ENCODE assay signal across 1 cellular context in the genomic region with DNA sequence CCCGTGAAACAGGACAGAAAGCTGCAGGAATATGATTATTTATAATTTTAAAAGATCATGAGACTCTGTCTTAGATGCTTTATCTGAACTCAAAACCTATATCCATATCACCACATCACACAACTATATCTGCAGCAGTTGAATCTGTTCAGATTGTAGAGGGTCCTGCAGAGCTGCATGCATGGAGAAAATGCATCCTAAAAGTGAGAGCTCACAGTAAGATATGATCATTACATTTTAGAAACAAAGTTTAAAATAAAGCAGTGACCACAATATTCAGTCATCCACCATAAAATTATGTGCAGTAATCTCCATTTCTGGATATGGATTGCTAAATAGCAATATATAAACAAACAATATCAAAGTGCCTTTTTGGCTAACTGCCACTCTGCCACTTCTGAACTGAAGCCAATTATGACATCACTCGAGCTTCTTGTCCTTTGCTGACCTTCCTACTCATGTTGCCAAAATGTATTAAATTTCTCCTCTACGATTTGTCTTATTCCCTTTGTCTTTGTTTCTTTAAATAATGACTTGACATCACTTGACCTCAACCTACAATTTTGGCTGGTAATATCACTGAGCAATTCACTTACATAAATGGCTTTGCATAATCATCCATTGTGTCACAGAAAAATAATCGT.
TF ChIP-seq lines count a peak whose summit lies in the region.

No MANE protein-coding gene starts in this region.

TF ChIP-seq in HEK293, 187 proteins besides CTCF, POLR2A, EP300 and RAD21 (continued from another document and continues in another):
- TF ChIP-seq ZNF24 (tag by site-specific recombination; IDR thresholded peaks at IDR 0.05) (0 out of 2 replicates have a peak, but pooled peaks have one; percentile 26), KLF10 (tag by site-specific recombination; IDR thresholded peaks at IDR 0.05) (peak; percentile 76), HOXC10 (CRISPR knock-in tag; IDR thresholded peaks at IDR 0.05) (no peak), ZNF76 (tag by site-specific recombination; IDR thresholded peaks at IDR 0.05; ENCODE audit: borderline replicate concordance, low read depth) (no peak), ZNF549 (tag by site-specific recombination; IDR thresholded peaks at IDR 0.05) (no peak), ZIC2 (tag by site-specific recombination; IDR thresholded peaks at IDR 0.05) (no peak), ZNF366 (tag by site-specific recombination; conservative IDR thresholded peaks at IDR 0.05) (peak; percentile 86), SP3 (tag by site-specific recombination; IDR thresholded peaks at IDR 0.05) (peak; percentile 31; the same call in 1 of the 2 replicates), ZNF19 (tag by site-specific recombination; IDR thresholded peaks at IDR 0.05; ENCODE audit: low read depth) (no peak), SCRT2 (tag by site-specific recombination; IDR thresholded peaks at IDR 0.05) (no peak), ZNF292 (tag by site-specific recombination; IDR thresholded peaks at IDR 0.05; ENCODE audit: borderline replicate concordance, low read depth) (no peak), KLF7 (tag by site-specific recombination; IDR thresholded peaks at IDR 0.05; ENCODE audit: borderline replicate concordance) (no peak), SP7 (tag by site-specific recombination; IDR thresholded peaks at IDR 0.05) (peak; percentile 80), ZNF660 (tag by site-specific recombination; IDR thresholded peaks at IDR 0.05) (peak; percentile 56), ZXDB (tag by site-specific recombination; IDR thresholded peaks at IDR 0.05) (no peak), ZNF221 (tag by site-specific recombination; IDR thresholded peaks at IDR 0.05; ENCODE audit: borderline replicate concordance) (no peak), ZNF114 (tag by site-specific recombination; IDR thresholded peaks at IDR 0.05) (no peak), BCL11B (tag by site-specific recombination; IDR thresholded peaks at IDR 0.05; ENCODE audit: low read depth) (peak; percentile 63; the same call in 1 of the 2 replicates), OSR2 (tag by site-specific recombination; IDR thresholded peaks at IDR 0.05) (peak; percentile 95), ZNF121 (tag by site-specific recombination; IDR thresholded peaks at IDR 0.05) (no peak), ZNF274 (IDR thresholded peaks at IDR 0.05; ENCODE audit: low read length) (no peak), ZNF274 (tag by site-specific recombination; IDR thresholded peaks at IDR 0.05; ENCODE audit: borderline replicate concordance) (no peak), ZNF596 (tag by site-specific recombination; IDR thresholded peaks at IDR 0.05) (no peak), OVOL3 (tag by site-specific recombination; IDR thresholded peaks at IDR 0.05) (no peak), ZNF501 (tag by site-specific recombination; IDR thresholded peaks at IDR 0.05) (peak; percentile 36; the same call in 1 of the 2 replicates), ZNF416 (tag by site-specific recombination; IDR thresholded peaks at IDR 0.05) (no peak)
- TF ChIP-seq, protein P1, sequence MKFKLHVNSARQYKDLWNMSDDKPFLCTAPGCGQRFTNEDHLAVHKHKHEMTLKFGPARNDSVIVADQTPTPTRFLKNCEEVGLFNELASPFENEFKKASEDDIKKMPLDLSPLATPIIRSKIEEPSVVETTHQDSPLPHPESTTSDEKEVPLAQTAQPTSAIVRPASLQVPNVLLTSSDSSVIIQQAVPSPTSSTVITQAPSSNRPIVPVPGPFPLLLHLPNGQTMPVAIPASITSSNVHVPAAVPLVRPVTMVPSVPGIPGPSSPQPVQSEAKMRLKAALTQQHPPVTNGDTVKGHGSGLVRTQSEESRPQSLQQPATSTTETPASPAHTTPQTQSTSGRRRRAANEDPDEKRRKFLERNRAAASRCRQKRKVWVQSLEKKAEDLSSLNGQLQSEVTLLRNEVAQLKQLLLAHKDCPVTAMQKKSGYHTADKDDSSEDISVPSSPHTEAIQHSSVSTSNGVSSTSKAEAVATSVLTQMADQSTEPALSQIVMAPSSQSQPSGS (tag by site-specific recombination; IDR thresholded peaks at IDR 0.05; ENCODE audit: low read depth) = peak; percentile 59
- TF ChIP-seq, protein P2, sequence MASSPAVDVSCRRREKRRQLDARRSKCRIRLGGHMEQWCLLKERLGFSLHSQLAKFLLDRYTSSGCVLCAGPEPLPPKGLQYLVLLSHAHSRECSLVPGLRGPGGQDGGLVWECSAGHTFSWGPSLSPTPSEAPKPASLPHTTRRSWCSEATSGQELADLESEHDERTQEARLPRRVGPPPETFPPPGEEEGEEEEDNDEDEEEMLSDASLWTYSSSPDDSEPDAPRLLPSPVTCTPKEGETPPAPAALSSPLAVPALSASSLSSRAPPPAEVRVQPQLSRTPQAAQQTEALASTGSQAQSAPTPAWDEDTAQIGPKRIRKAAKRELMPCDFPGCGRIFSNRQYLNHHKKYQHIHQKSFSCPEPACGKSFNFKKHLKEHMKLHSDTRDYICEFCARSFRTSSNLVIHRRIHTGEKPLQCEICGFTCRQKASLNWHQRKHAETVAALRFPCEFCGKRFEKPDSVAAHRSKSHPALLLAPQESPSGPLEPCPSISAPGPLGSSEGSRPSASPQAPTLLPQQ (tag by site-specific recombination; IDR thresholded peaks at IDR 0.05) = peak; percentile 66
- TF ChIP-seq, protein P3, sequence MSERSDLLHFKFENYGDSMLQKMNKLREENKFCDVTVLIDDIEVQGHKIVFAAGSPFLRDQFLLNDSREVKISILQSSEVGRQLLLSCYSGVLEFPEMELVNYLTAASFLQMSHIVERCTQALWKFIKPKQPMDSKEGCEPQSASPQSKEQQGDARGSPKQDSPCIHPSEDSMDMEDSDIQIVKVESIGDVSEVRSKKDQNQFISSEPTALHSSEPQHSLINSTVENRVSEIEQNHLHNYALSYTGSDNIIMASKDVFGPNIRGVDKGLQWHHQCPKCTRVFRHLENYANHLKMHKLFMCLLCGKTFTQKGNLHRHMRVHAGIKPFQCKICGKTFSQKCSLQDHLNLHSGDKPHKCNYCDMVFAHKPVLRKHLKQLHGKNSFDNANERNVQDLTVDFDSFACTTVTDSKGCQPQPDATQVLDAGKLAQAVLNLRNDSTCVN (tag by site-specific recombination; optimal IDR thresholded peaks at IDR 0.05) = no peak
- TF ChIP-seq, protein P4, sequence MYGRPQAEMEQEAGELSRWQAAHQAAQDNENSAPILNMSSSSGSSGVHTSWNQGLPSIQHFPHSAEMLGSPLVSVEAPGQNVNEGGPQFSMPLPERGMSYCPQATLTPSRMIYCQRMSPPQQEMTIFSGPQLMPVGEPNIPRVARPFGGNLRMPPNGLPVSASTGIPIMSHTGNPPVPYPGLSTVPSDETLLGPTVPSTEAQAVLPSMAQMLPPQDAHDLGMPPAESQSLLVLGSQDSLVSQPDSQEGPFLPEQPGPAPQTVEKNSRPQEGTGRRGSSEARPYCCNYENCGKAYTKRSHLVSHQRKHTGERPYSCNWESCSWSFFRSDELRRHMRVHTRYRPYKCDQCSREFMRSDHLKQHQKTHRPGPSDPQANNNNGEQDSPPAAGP (tag by site-specific recombination; IDR thresholded peaks at IDR 0.05) = no peak
- TF ChIP-seq, protein P5, sequence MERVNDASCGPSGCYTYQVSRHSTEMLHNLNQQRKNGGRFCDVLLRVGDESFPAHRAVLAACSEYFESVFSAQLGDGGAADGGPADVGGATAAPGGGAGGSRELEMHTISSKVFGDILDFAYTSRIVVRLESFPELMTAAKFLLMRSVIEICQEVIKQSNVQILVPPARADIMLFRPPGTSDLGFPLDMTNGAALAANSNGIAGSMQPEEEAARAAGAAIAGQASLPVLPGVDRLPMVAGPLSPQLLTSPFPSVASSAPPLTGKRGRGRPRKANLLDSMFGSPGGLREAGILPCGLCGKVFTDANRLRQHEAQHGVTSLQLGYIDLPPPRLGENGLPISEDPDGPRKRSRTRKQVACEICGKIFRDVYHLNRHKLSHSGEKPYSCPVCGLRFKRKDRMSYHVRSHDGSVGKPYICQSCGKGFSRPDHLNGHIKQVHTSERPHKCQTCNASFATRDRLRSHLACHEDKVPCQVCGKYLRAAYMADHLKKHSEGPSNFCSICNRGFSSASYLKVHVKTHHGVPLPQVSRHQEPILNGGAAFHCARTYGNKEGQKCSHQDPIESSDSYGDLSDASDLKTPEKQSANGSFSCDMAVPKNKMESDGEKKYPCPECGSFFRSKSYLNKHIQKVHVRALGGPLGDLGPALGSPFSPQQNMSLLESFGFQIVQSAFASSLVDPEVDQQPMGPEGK (tag by site-specific recombination; IDR thresholded peaks at IDR 0.05) = 0 out of 2 replicates have a peak, but pooled peaks have one; percentile 23
- TF ChIP-seq, protein P6, sequence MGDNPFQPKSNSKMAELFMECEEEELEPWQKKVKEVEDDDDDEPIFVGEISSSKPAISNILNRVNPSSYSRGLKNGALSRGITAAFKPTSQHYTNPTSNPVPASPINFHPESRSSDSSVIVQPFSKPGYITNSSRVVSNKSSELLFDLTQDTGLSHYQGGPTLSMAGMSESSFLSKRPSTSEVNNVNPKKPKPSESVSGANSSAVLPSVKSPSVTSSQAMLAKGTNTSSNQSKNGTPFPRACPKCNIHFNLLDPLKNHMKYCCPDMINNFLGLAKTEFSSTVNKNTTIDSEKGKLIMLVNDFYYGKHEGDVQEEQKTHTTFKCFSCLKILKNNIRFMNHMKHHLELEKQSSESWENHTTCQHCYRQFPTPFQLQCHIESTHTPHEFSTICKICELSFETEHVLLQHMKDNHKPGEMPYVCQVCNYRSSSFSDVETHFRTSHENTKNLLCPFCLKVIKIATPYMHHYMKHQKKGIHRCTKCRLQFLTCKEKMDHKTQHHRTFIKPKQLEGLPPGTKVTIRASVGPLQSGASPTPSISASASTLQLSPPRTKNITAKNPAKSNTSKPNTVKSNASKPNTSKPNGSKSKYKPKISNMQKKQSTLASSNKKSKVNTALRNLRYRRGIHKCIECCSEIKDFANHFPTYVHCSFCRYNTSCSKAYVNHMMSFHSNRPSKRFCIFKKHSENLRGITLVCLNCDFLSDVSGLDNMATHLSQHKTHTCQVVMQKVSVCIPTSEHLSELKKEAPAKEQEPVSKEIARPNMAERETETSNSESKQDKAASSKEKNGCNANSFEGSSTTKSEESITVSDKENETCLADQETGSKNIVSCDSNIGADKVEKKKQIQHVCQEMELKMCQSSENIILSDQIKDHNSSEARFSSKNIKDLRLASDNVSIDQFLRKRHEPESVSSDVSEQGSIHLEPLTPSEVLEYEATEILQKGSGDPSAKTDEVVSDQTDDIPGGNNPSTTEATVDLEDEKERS (tag by site-specific recombination; IDR thresholded peaks at IDR 0.05) = peak; percentile 84; the same call in 1 of the 2 replicates
- TF ChIP-seq, protein P7, sequence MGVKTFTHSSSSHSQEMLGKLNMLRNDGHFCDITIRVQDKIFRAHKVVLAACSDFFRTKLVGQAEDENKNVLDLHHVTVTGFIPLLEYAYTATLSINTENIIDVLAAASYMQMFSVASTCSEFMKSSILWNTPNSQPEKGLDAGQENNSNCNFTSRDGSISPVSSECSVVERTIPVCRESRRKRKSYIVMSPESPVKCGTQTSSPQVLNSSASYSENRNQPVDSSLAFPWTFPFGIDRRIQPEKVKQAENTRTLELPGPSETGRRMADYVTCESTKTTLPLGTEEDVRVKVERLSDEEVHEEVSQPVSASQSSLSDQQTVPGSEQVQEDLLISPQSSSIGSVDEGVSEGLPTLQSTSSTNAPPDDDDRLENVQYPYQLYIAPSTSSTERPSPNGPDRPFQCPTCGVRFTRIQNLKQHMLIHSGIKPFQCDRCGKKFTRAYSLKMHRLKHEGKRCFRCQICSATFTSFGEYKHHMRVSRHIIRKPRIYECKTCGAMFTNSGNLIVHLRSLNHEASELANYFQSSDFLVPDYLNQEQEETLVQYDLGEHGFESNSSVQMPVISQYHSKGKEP (tag by site-specific recombination; IDR thresholded peaks at IDR 0.05) = peak; percentile 92
- TF ChIP-seq, protein P8, sequence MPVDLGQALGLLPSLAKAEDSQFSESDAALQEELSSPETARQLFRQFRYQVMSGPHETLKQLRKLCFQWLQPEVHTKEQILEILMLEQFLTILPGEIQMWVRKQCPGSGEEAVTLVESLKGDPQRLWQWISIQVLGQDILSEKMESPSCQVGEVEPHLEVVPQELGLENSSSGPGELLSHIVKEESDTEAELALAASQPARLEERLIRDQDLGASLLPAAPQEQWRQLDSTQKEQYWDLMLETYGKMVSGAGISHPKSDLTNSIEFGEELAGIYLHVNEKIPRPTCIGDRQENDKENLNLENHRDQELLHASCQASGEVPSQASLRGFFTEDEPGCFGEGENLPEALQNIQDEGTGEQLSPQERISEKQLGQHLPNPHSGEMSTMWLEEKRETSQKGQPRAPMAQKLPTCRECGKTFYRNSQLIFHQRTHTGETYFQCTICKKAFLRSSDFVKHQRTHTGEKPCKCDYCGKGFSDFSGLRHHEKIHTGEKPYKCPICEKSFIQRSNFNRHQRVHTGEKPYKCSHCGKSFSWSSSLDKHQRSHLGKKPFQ (tag by site-specific recombination; IDR thresholded peaks at IDR 0.05) = 0 out of 2 replicates have a peak, but pooled peaks have one; percentile 16
- TF ChIP-seq, protein P9, sequence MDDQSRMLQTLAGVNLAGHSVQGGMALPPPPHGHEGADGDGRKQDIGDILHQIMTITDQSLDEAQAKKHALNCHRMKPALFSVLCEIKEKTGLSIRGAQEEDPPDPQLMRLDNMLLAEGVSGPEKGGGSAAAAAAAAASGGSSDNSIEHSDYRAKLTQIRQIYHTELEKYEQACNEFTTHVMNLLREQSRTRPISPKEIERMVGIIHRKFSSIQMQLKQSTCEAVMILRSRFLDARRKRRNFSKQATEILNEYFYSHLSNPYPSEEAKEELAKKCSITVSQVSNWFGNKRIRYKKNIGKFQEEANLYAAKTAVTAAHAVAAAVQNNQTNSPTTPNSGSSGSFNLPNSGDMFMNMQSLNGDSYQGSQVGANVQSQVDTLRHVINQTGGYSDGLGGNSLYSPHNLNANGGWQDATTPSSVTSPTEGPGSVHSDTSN (CRISPR knock-in tag; IDR thresholded peaks at IDR 0.05) = no peak
- TF ChIP-seq, protein P10, sequence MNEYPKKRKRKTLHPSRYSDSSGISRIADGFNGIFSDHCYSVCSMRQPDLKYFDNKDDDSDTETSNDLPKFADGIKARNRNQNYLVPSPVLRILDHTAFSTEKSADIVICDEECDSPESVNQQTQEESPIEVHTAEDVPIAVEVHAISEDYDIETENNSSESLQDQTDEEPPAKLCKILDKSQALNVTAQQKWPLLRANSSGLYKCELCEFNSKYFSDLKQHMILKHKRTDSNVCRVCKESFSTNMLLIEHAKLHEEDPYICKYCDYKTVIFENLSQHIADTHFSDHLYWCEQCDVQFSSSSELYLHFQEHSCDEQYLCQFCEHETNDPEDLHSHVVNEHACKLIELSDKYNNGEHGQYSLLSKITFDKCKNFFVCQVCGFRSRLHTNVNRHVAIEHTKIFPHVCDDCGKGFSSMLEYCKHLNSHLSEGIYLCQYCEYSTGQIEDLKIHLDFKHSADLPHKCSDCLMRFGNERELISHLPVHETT (tag by site-specific recombination; IDR thresholded peaks at IDR 0.05) = peak; percentile 85; the same call in 1 of the 2 replicates
